9 cellular contexts compared by ENCODE assay signal in genomic region chr9:130824616-130825015, GRCh38. TPM values are rescaled to one million over a fixed set of nuclear protein-coding genes. Genes with fewer than 3 reads are reported as not detected.
DNase-seq lines count a peak whose midpoint lies in the region; ATAC-seq and TF ChIP-seq lines count a peak whose summit lies in the region.
"Had no signal": no experiment of that assay in that cellular context is flagged by ENCODE, and none has a peak within 500 bp of the region (broad histone marks: within the 10 kb centered on the region; RNA-seq: fewer than 3 reads in every experiment).

No MANE protein-coding gene starts in this region.

- H3K9ac ChIP-seq in HUES48 (ENCODE audit: low read depth, low read length) = peak overlapping the region; percentile 19; the same call in 1 of the 2 replicates
- peak overlapping the region; percentile 25 to 48 for H3K9ac ChIP-seq in stomach smooth muscle (ENCODE audit: low read length in 2 of 2)

- WGBS in lower leg skin, 2 donors = 33 to 39% methylated on average over 4 of the region's 4 CpGs

- H3K36me3 ChIP-seq in HUES48 (ENCODE audit: control insufficient read depth, insufficient read depth, low read length) = no peaks in the 10 kb centered on the region
- no peaks in the 10 kb centered on the region for H3K36me3 ChIP-seq in breast epithelium
- H3K36me3 ChIP-seq in stomach smooth muscle (ENCODE audit: control insufficient read depth in 2 of 2, insufficient read depth in 2 of 2, low read length in 2 of 2) = no peaks in the 10 kb centered on the region

- peak overlapping the region; percentile 94 for H3K27ac ChIP-seq in HUES48 (ENCODE audit: low read depth, low read length)
- H3K27ac ChIP-seq in breast epithelium = peak overlapping the region; percentile 80 to 87
- H3K27ac ChIP-seq in layer of hippocampus (ENCODE audit: low read depth, low read length) = peak overlapping the region; percentile 69
- peak overlapping the region; percentile 74 for H3K27ac ChIP-seq in stomach smooth muscle (ENCODE audit: low read length)

- peak overlapping the region; percentile 16; the same call in 1 of the 2 replicates for H3K4me3 ChIP-seq in HUES48 (ENCODE audit: low read depth, low read length)
- peak overlapping the region in 1 of 3 donors; percentile 37 for H3K4me3 ChIP-seq in breast epithelium
- peak overlapping the region; percentile 30 to 35 for H3K4me3 ChIP-seq in stomach smooth muscle (ENCODE audit: low read length in 2 of 2)
- no peak overlapping the region for H3K4me3 ChIP-seq in lower leg skin (ENCODE audit: low read depth, poor library complexity, severe bottlenecking)

- peaks cover 37% of the 10 kb centered on the region for H3K4me1 ChIP-seq in HUES48 (ENCODE audit: control insufficient read depth, insufficient read depth, low read length)
- peaks cover 4 to 10% of the 10 kb centered on the region in 2 donors for H3K4me1 ChIP-seq in breast epithelium
- peaks cover 22% of the 10 kb centered on the region for H3K4me1 ChIP-seq in stomach smooth muscle (ENCODE audit: control insufficient read depth, insufficient read depth, low read length)

- intact Hi-C loops in breast epithelium (cut with DNase I; ENCODE audit: low total_unique reads) = no loop called here
- intact Hi-C loops in lower leg skin (cut with DNase I; ENCODE audit: low total_unique reads) = no loop called here

- no peak for DNase-seq in breast epithelium (ENCODE audit: low spot score in 2 of 2)
- DNase-seq in lower leg skin (ENCODE audit: low spot score in 2 of 2) = no peak
- DNase-seq in erythroblast (lab: John Stamatoyannopoulos, UW) = no peak
- no peak for DNase-seq in LoVo (ENCODE audit: low spot score)
- DNase-seq: stimulated activated naive CD4-positive, alpha-beta T cell treated with Interleukin-2 at 50 U/mL for 16 hours had no signal

- no peak for ATAC-seq in GM21526 (IDR thresholded peaks at IDR 0.05; ENCODE audit: low FRiP score, unreplicated experiment)

- TF ChIP-seq CTCF in breast epithelium (IDR thresholded peaks at IDR 0.05) = no peak
- no peak for TF ChIP-seq CTCF in lower leg skin (IDR thresholded peaks at IDR 0.05)

- H3K9me3 ChIP-seq in HUES48 (ENCODE audit: control insufficient read depth, insufficient read depth, low read length) (peaks cover 4% of the 10 kb centered on the region; the same call in 1 of the 2 replicates), breast epithelium (no peaks in the 10 kb centered on the region), stomach smooth muscle (ENCODE audit: control insufficient read depth in 2 of 2, low read length in 2 of 2) (no peaks in the 10 kb centered on the region)

- H3K27me3 ChIP-seq in HUES48 (ENCODE audit: control insufficient read depth, insufficient read depth, low read length) (no peaks in the 10 kb centered on the region), breast epithelium (no peaks in the 10 kb centered on the region), layer of hippocampus (ENCODE audit: control insufficient read depth, insufficient read depth, low read length) (no peaks in the 10 kb centered on the region), stomach smooth muscle (ENCODE audit: control insufficient read depth in 1 of 2, insufficient read depth in 2 of 2, low read length in 2 of 2) (no peaks in the 10 kb centered on the region)

- TF ChIP-seq POLR2A in breast epithelium (IDR thresholded peaks at IDR 0.05) (no peak), lower leg skin (IDR thresholded peaks at IDR 0.05) (no peak), erythroblast (IDR thresholded peaks at IDR 0.05; ENCODE audit: low read length) (no peak)

RNA-seq across cellular contexts. Expression of gene ABL1, which starts 10.4 kb away (rescaled TPM):
- total RNA-seq in breast epithelium = 10 to 100 TPM; 43.6 to 72.8 (median 67.4) TPM
- total RNA-seq in lower leg skin = 10 to 100 TPM; 21.2 to 47.2 (median 34.3) TPM
